ENCODE assay signal across 9 cellular contexts in the genomic region with DNA sequence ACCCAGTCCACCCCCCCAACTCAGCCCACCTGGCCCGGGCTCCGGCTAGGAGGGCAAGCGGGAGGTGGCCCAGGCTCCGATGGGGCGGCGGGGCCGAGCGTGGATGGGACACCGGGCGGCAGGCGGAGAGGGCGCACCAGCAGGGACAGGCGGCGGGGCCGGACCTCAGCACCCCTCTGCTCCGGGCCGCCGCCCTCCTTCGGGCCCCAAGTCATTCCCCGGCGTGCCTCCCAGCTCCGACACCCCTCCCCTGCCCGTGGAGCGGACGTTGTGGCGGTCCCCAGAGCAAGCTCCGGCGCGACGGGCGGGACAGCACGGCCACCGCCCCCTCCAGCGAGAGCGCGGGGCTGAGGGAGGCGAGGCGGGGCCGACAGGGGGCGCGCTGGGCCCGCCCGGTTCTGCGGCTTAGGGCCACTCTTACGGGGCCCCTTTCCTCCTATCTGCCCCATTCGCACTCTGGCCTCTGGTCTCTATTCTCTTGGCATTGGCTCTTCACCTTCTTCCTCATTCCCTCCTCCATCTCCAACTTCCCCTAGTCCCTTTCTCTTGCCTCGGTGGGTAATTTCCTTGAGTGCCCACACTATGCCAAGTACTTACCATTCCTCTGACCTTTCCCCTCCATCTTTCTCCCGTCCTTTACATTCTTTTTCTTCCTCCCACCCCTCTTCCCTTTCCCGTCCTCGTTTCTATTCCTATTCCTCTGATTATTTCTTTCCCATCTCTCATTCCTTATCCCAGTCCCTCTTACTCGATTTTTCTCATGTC. TPM values are rescaled to one million over a fixed set of nuclear protein-coding genes. Genes with fewer than 3 reads are reported as not detected.
DNase-seq lines count a peak whose midpoint lies in the region; ATAC-seq, FAIRE-seq and TF ChIP-seq lines count a peak whose summit lies in the region.
"Had no signal": no experiment of that assay in that cellular context is flagged by ENCODE, and none has a peak within 500 bp of the region (broad histone marks: within the 10 kb centered on the region; RNA-seq: fewer than 3 reads in every experiment).

No MANE protein-coding gene starts in this region.

- H3K9ac ChIP-seq in astrocyte (ENCODE audit: low read length) (no peak overlapping the region), Karpas-422 (ENCODE audit: low read length) (no peak overlapping the region)

- peak; percentile 58 for ATAC-seq in HG03039 (IDR thresholded peaks at IDR 0.05; ENCODE audit: unreplicated experiment)

- H3K4me2 ChIP-seq in astrocyte (ENCODE audit: low read length) (peak overlapping the region; percentile 76), Karpas-422 (ENCODE audit: low read depth, low read length, poor library complexity, severe bottlenecking) (no peak overlapping the region)

- peaks cover 6% of the 10 kb centered on the region for H4K20me1 ChIP-seq in astrocyte (ENCODE audit: insufficient read depth, low read length)
- H4K20me1 ChIP-seq in Karpas-422 (ENCODE audit: insufficient read depth, low read depth, low read length), result no peaks in the 10 kb centered on the region

- H3K27ac ChIP-seq in astrocyte (ENCODE audit: low read depth, low read length) (no peak overlapping the region), Karpas-422 (ENCODE audit: low read length) (no peak overlapping the region)

- H3K27me3 ChIP-seq in astrocyte (ENCODE audit: insufficient read depth, low read length) (peaks cover 72% of the 10 kb centered on the region), Karpas-422 (ENCODE audit: low read length) (no peaks in the 10 kb centered on the region)

- H3K4me1 ChIP-seq in astrocyte (ENCODE audit: insufficient read depth, low read length), result peaks cover 3% of the 10 kb centered on the region
- H3K4me1 ChIP-seq in Karpas-422 (ENCODE audit: low read length), result no peaks in the 10 kb centered on the region

- H3K79me2 ChIP-seq in astrocyte (ENCODE audit: insufficient read depth, low read length) (no peaks in the 10 kb centered on the region), Karpas-422 (ENCODE audit: low read length) (no peaks in the 10 kb centered on the region)

- H3K9me3 Mint-ChIP-seq in astrocyte (ENCODE audit: unreplicated experiment), result peaks cover 5% of the 10 kb centered on the region

- no peak for FAIRE-seq in astrocyte (lab: Jason Lieb, UNC)

- H3K4me3 Mint-ChIP-seq in astrocyte (ENCODE audit: unreplicated experiment), result peak overlapping the region; percentile 74

- peak; percentile 6 for TF ChIP-seq CTCF in astrocyte (IDR thresholded peaks at IDR 0.05; ENCODE audit: insufficient read depth, low read depth, low read length)

- H3K36me3 ChIP-seq in astrocyte (ENCODE audit: insufficient read depth, low read length) (no peaks in the 10 kb centered on the region), Karpas-422 (ENCODE audit: insufficient read depth, low read length) (no peaks in the 10 kb centered on the region)

- H3K27ac Mint-ChIP-seq in astrocyte (ENCODE audit: unreplicated experiment), result no peak overlapping the region

- H2AFZ ChIP-seq in astrocyte (ENCODE audit: low read depth, low read length) (peak overlapping the region; percentile 69), Karpas-422 (ENCODE audit: low read length) (no peak overlapping the region)

- no peaks in the 10 kb centered on the region for H3K9me2 ChIP-seq in Karpas-422 (replicated peaks; ENCODE audit: insufficient read depth, low read length)

- H3K36me3 Mint-ChIP-seq in astrocyte (ENCODE audit: low read depth, unreplicated experiment), result no peaks in the 10 kb centered on the region

- H3K4me3 ChIP-seq in astrocyte (ENCODE audit: insufficient read depth, low read depth, low read length), result no peak overlapping the region
- no peak overlapping the region for H3K4me3 ChIP-seq in Karpas-422 (ENCODE audit: low read length)

- DNase-seq in DMS114 treated with DMSO at 0.1 percent for 48 hours (lab: John Stamatoyannopoulos, UW; ENCODE audit: unreplicated experiment), result peak; percentile 9
- peak; percentile 55 for DNase-seq in SW480 (ENCODE audit: low spot score)
- DNase-seq in astrocyte (ENCODE audit: low read depth), result no peak
- peak; percentile 74 for DNase-seq in islet precursor cell
- peak; percentile 40 to 65 for DNase-seq in stimulated activated CD4-positive, alpha-beta T cell treated with anti-CD3 and anti-CD28 coated beads, Interleukin-4, amount 100 ng/mL, for 4 hours
- DNase-seq in Karpas-422, result no peak
- no peak for DNase-seq in NCI-H2029 (lab: John Stamatoyannopoulos, UW)

- H3K4me1 Mint-ChIP-seq in astrocyte (ENCODE audit: low read depth, unreplicated experiment), result peaks cover 3% of the 10 kb centered on the region

- peaks cover 47% of the 10 kb centered on the region for H3K27me3 Mint-ChIP-seq in astrocyte (ENCODE audit: low read depth, unreplicated experiment)

- H3K9me3 ChIP-seq in astrocyte (ENCODE audit: insufficient read depth, low read depth, low read length), result no peaks in the 10 kb centered on the region
- H3K9me3 ChIP-seq in Karpas-422 (ENCODE audit: low read length), result no peaks in the 10 kb centered on the region

RNA-seq across cellular contexts. Expression of gene GBX1, which starts 0.7 kb away (rescaled TPM):
- not detected in 2 replicates for total RNA-seq in astrocyte
- not detected in 2 replicates for total RNA-seq in Karpas-422 (2014; rRNA removed; shearing (Covaris generic); ENCODE audit: low replicate concordance)
- total RNA-seq: T-helper 2 cell treated with Interferon-gamma antibody and Interleukin-4, amounts not matched to agents 100 ng/mL and 5 ng/mL, for 36 hours had no signal

RNA-seq across cellular contexts. Expression of gene ASB10, which starts 18.8 kb away (rescaled TPM):
- total RNA-seq in astrocyte, result not detected in 2 replicates
- total RNA-seq in Karpas-422 (2014; rRNA removed; shearing (Covaris generic); ENCODE audit: low replicate concordance), result not detected in 2 replicates
- total RNA-seq: T-helper 2 cell treated with Interferon-gamma antibody and Interleukin-4, amounts not matched to agents 100 ng/mL and 5 ng/mL, for 36 hours had no signal

RNA-seq across cellular contexts. Expression of gene H2BK1, which starts 42.1 kb away (rescaled TPM):
- not detected in 2 replicates for total RNA-seq in astrocyte
- total RNA-seq in Karpas-422 (2014; rRNA removed; shearing (Covaris generic); ENCODE audit: low replicate concordance), result not detected in 2 replicates

RNA-seq across cellular contexts. Expression of gene ABCF2, which starts 58.8 kb away (rescaled TPM):
- total RNA-seq in astrocyte, result 53.2 and 54.3 TPM in 2 replicates
- total RNA-seq in Karpas-422 (2014; rRNA removed; shearing (Covaris generic); ENCODE audit: low replicate concordance), result 31.2 and 48.6 TPM in 2 replicates

Comparison
In these comparisons a context has a peak if more than half of its experiments do, and no peak if none do; other contexts are left out.
1. DNase-seq: peak in DMS114 treated with DMSO at 0.1 percent for 48 hours (single experiment), SW480 (single experiment), islet precursor cell (single experiment) and stimulated activated CD4-positive, alpha-beta T cell treated with anti-CD3 and anti-CD28 coated beads, Interleukin-4, amount 100 ng/mL, for 4 hours (2 of 2); none in astrocyte (single experiment), Karpas-422 (single experiment) and NCI-H2029 (single experiment).